Comparison of ENCODE assay signal across 2 cellular contexts in the genomic region with DNA sequence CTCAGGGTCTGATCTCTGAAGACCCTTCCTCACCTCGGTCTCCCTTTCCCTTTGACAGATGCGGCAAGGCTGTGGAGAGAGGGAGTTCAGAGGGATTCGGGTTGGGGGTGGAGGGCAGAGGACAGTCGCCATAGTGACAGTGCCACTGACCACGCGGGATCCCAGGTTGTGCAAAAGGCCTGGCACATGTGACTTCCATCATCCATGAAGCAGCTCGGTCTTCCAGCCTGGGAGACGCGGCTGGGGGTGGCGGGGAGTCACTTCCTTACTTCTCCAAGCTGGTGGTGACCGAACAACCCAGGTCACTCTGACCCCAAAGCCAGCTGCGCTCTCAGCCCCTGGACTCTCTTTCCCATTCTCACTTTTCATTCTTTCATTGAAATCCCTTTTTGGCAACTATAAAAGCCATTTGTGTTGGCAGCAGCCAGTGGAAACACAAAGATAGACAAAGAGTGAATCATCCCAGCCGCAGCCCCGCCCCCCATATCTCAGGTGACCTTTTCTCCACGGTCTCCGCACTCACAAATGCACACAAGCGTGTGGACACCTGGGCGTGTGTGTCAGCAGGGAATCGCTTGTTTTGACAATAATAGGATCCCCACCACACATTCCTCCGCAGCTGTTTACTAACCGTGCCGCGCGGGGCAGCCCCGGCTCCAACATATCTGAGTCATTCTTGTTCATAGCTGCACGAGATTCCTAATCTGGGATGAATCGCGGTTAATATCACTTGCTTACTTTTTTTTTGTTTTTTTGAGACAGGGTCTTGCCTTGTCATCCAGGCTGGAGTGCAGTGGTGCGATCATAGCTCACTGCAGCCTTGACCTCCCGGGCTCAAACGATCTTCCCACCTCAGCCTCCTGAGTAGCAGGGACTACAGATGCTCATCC.
TF ChIP-seq lines count a peak whose summit lies in the region.

No MANE protein-coding gene starts in this region.

TF ChIP-seq in K562, 482 proteins besides CTCF, POLR2A, EP300 and RAD21 (continued from another document and continues in another):
- TF ChIP-seq, protein P1, sequence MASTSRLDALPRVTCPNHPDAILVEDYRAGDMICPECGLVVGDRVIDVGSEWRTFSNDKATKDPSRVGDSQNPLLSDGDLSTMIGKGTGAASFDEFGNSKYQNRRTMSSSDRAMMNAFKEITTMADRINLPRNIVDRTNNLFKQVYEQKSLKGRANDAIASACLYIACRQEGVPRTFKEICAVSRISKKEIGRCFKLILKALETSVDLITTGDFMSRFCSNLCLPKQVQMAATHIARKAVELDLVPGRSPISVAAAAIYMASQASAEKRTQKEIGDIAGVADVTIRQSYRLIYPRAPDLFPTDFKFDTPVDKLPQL (IDR thresholded peaks at IDR 0.05; ENCODE audit: extremely low read depth, insufficient read length) = no peak
- TF ChIP-seq CXXC5 (CRISPR knock-in tag; IDR thresholded peaks at IDR 0.05) (peak; percentile 47), NCOA2 (IDR thresholded peaks at IDR 0.05; ENCODE audit: partially characterized antibody in 2 of 2) (no peak), SMARCA4 (IDR thresholded peaks at IDR 0.05) (peak; percentile 93), HDGF (IDR thresholded peaks at IDR 0.05) (peak; percentile 68; the same call in 1 of the 2 replicates), MEIS2 (IDR thresholded peaks at IDR 0.05; ENCODE audit: partially characterized antibody) (peak; percentile 30), ZNF384 (IDR thresholded peaks at IDR 0.05; ENCODE audit: low read depth, low read length) (peak; percentile 80), MAFG (tag; conservative IDR thresholded peaks at IDR 0.05) (peak; percentile 81), DPF2 (IDR thresholded peaks at IDR 0.05) (peak; percentile 91), CREM (IDR thresholded peaks at IDR 0.05; ENCODE audit: low read depth) (peak; percentile 47), ZNF436 (CRISPR knock-in tag; IDR thresholded peaks at IDR 0.05) (no peak), HDAC8 (tag; IDR thresholded peaks at IDR 0.05) (peak; percentile 79), PML (IDR thresholded peaks at IDR 0.05; ENCODE audit: low read length) (peak; percentile 33; the same call in 1 of the 2 replicates), RUNX1 (IDR thresholded peaks at IDR 0.05; ENCODE audit: low read depth) (no peak)
- TF ChIP-seq, protein P2, sequence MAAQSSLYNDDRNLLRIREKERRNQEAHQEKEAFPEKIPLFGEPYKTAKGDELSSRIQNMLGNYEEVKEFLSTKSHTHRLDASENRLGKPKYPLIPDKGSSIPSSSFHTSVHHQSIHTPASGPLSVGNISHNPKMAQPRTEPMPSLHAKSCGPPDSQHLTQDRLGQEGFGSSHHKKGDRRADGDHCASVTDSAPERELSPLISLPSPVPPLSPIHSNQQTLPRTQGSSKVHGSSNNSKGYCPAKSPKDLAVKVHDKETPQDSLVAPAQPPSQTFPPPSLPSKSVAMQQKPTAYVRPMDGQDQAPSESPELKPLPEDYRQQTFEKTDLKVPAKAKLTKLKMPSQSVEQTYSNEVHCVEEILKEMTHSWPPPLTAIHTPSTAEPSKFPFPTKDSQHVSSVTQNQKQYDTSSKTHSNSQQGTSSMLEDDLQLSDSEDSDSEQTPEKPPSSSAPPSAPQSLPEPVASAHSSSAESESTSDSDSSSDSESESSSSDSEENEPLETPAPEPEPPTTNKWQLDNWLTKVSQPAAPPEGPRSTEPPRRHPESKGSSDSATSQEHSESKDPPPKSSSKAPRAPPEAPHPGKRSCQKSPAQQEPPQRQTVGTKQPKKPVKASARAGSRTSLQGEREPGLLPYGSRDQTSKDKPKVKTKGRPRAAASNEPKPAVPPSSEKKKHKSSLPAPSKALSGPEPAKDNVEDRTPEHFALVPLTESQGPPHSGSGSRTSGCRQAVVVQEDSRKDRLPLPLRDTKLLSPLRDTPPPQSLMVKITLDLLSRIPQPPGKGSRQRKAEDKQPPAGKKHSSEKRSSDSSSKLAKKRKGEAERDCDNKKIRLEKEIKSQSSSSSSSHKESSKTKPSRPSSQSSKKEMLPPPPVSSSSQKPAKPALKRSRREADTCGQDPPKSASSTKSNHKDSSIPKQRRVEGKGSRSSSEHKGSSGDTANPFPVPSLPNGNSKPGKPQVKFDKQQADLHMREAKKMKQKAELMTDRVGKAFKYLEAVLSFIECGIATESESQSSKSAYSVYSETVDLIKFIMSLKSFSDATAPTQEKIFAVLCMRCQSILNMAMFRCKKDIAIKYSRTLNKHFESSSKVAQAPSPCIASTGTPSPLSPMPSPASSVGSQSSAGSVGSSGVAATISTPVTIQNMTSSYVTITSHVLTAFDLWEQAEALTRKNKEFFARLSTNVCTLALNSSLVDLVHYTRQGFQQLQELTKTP (IDR thresholded peaks at IDR 0.05; ENCODE audit: low read depth in 1 of 2, partially characterized antibody in 2 of 2) = peak in 1 of 2 experiments; percentile 49
- TF ChIP-seq, protein P3, sequence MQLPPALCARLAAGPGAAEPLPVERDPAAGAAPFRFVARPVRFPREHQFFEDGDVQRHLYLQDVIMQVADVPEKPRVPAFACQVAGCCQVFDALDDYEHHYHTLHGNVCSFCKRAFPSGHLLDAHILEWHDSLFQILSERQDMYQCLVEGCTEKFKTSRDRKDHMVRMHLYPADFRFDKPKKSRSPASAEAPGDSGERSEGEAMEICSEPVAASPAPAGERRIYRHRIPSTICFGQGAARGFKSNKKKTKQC (CRISPR knock-in tag; IDR thresholded peaks at IDR 0.05) = peak; percentile 9; the same call in 1 of the 2 replicates
- TF ChIP-seq, protein P4, sequence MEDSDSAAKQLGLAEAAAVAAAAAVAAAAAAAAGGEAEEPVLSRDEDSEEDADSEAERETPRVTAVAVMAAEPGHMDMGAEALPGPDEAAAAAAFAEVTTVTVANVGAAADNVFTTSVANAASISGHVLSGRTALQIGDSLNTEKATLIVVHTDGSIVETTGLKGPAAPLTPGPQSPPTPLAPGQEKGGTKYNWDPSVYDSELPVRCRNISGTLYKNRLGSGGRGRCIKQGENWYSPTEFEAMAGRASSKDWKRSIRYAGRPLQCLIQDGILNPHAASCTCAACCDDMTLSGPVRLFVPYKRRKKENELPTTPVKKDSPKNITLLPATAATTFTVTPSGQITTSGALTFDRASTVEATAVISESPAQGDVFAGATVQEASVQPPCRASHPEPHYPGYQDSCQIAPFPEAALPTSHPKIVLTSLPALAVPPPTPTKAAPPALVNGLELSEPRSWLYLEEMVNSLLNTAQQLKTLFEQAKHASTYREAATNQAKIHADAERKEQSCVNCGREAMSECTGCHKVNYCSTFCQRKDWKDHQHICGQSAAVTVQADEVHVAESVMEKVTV (CRISPR knock-in tag; IDR thresholded peaks at IDR 0.05) = no peak
- TF ChIP-seq, protein P5, sequence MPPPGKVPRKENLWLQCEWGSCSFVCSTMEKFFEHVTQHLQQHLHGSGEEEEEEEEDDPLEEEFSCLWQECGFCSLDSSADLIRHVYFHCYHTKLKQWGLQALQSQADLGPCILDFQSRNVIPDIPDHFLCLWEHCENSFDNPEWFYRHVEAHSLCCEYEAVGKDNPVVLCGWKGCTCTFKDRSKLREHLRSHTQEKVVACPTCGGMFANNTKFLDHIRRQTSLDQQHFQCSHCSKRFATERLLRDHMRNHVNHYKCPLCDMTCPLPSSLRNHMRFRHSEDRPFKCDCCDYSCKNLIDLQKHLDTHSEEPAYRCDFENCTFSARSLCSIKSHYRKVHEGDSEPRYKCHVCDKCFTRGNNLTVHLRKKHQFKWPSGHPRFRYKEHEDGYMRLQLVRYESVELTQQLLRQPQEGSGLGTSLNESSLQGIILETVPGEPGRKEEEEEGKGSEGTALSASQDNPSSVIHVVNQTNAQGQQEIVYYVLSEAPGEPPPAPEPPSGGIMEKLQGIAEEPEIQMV (tag; conservative IDR thresholded peaks at IDR 0.05; ENCODE audit: low read depth) = no peak
- TF ChIP-seq, protein P6, sequence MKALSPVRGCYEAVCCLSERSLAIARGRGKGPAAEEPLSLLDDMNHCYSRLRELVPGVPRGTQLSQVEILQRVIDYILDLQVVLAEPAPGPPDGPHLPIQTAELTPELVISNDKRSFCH (CRISPR knock-in tag; IDR thresholded peaks at IDR 0.05) = no peak
- TF ChIP-seq, protein P6 (tag; IDR thresholded peaks at IDR 0.05) = peak; percentile 93

TF ChIP-seq in HepG2, 621 proteins besides CTCF, POLR2A, EP300 and RAD21 (continued from another document and continues in another):
- TF ChIP-seq, protein P7, sequence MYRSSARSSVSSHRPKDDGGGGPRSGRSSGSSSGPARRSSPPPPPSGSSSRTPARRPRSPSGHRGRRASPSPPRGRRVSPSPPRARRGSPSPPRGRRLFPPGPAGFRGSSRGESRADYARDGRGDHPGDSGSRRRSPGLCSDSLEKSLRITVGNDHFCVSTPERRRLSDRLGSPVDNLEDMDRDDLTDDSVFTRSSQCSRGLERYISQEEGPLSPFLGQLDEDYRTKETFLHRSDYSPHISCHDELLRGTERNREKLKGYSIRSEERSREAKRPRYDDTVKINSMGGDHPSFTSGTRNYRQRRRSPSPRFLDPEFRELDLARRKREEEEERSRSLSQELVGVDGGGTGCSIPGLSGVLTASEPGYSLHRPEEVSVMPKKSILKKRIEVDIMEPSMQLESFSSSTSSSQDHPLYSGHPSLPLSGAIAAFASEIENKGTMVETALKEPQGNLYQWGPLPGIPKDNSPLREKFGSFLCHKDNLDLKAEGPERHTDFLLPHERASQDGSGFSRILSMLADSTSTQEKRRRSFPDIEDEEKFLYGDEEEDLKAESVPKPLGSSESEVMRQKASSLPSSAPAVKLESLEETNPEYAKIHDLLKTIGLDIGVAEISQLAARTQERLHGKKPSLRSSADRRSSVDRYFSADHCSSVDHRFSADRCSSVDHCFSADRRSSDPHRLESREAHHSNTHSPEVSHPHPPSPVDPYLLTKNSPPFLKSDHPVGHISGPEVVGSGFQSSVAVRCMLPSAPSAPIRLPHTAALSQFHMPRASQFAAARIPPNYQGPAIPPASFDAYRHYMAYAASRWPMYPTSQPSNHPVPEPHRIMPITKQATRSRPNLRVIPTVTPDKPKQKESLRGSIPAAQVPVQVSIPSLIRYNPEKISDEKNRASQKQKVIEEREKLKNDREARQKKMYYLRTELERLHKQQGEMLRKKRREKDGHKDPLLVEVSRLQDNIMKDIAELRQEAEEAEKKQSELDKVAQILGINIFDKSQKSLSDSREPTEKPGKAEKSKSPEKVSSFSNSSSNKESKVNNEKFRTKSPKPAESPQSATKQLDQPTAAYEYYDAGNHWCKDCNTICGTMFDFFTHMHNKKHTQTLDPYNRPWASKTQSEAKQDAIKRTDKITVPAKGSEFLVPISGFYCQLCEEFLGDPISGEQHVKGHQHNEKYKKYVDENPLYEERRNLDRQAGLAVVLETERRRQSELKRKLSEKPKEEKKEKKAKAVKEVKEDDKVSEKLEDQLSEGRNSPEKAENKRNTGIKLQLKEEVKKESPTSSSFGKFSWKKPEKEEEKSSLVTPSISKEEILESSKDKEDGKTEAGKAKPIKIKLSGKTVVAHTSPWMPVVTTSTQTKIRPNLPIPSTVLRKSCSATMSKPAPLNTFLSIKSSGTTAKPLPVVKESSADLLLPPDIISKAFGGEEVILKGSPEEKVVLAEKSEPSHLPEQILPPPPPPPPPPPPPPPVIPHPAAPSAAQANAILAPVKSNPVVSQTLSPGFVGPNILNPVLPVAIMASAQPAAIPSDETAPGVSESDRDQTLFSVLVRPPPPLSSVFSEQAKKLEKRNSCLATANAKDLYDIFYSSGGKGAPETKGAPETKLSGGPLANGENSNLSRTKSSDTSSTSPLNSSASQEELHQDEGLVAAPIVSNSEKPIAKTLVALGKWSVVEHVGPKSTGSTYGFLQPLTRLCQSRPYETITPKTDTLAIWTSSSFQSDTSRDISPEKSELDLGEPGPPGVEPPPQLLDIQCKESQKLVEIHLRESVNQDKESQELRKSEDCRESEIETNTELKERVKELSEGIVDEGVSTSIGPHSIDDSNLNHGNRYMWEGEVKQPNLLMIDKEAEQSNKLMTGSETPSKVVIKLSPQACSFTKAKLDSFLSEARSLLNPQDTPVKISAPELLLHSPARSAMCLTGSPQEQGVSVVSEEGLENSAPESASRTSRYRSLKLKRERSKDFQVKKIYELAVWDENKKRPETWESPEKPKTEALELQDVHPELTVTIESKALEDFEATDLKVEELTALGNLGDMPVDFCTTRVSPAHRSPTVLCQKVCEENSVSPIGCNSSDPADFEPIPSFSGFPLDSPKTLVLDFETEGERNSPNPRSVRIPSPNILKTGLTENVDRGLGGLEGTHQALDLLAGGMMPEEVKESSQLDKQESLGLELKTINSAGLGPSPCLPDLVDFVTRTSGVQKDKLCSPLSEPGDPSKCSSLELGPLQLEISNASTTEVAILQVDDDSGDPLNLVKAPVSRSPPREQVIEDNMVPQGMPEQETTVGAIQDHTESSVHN (CRISPR knock-in tag; IDR thresholded peaks at IDR 0.05) = no peak
- no peak for TF ChIP-seq PRPF4 (IDR thresholded peaks at IDR 0.05; ENCODE audit: low read depth, low read length, poor library complexity, severe bottlenecking)
- peak; percentile 26; the same call in 1 of the 2 replicates for TF ChIP-seq CREM (IDR thresholded peaks at IDR 0.05)
- TF ChIP-seq CREM (CRISPR knock-in tag; IDR thresholded peaks at IDR 0.05) = no peak
- no peak for TF ChIP-seq ZNF350 (CRISPR knock-in tag; IDR thresholded peaks at IDR 0.05; ENCODE audit: borderline replicate concordance, low read depth)
- TF ChIP-seq, protein P8, sequence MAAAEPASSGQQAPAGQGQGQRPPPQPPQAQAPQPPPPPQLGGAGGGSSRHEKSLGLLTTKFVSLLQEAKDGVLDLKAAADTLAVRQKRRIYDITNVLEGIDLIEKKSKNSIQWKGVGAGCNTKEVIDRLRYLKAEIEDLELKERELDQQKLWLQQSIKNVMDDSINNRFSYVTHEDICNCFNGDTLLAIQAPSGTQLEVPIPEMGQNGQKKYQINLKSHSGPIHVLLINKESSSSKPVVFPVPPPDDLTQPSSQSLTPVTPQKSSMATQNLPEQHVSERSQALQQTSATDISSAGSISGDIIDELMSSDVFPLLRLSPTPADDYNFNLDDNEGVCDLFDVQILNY (CRISPR knock-in tag; conservative IDR thresholded peaks at IDR 0.05) = no peak
